Comparison of ENCODE assay signal across 19 cellular contexts in genomic region chr7:21869785-21870402, GRCh38.
DNase-seq lines count a peak whose midpoint lies in the region; ATAC-seq and TF ChIP-seq lines count a peak whose summit lies in the region.
"Had no signal": no experiment of that assay in that cellular context is flagged by ENCODE, and none has a peak within 500 bp of the region (broad histone marks: within the 10 kb centered on the region; RNA-seq: fewer than 3 reads in every experiment).

No MANE protein-coding gene starts in this region.

- CTCF ChIA-PET in PC-3 (lab: Charles Lee), result no interaction called here

- TF ChIP-seq CTCF in PC-3 (conservative IDR thresholded peaks at IDR 0.05; ENCODE audit: low read depth, low read length), result no peak
- TF ChIP-seq CTCF in epithelial cell of esophagus (IDR thresholded peaks at IDR 0.05; ENCODE audit: insufficient read depth, low read depth, low read length, missing control alignments), result no peak
- no peak for TF ChIP-seq CTCF in Peyer's patch (IDR thresholded peaks at IDR 0.05)

- POLR2A ChIA-PET in PC-3 (lab: Charles Lee; ENCODE audit: unreplicated experiment), result no interaction called here

- H3K27ac ChIP-seq in PC-3 (ENCODE audit: low read length) (no peak overlapping the region), Peyer's patch (no peak overlapping the region)
- H3K27ac ChIP-seq: colonic mucosa, KMS-11, PC-9, upper lobe of left lung had no signal

- H3K36me3 ChIP-seq in PC-3 (ENCODE audit: low read depth, low read length), result no peaks in the 10 kb centered on the region
- no peaks in the 10 kb centered on the region for H3K36me3 ChIP-seq in Peyer's patch
- H3K36me3 ChIP-seq: colonic mucosa, upper lobe of left lung had no signal

- no peaks in the 10 kb centered on the region for H3K79me2 ChIP-seq in PC-3 (ENCODE audit: low read length)

- H3K4me3 ChIP-seq in PC-3 (ENCODE audit: low read length) (no peak overlapping the region), epithelial cell of esophagus (ENCODE audit: low read length) (no peak overlapping the region), Peyer's patch (no peak overlapping the region)
- H3K4me3 ChIP-seq: colonic mucosa, lung, PC-9, upper lobe of left lung had no signal

- H3K27me3 ChIP-seq in PC-3 (ENCODE audit: low read length) (no peaks in the 10 kb centered on the region), Peyer's patch (no peaks in the 10 kb centered on the region)
- H3K27me3 ChIP-seq: colonic mucosa, upper lobe of left lung had no signal

- no peaks in the 10 kb centered on the region for H3F3A ChIP-seq in PC-3 (ENCODE audit: low read length, unreplicated experiment)

- no peak for TF ChIP-seq POLR2A in Peyer's patch (IDR thresholded peaks at IDR 0.05)

- DNase-seq in H4 (ENCODE audit: low spot score) (peak; percentile 39), PC-3 (peak; percentile 28), epithelial cell of esophagus (ENCODE audit: low read depth) (peak; percentile 18), non-pigmented ciliary epithelial cell (ENCODE audit: low read depth) (peak; percentile 3), KBM-7 (no peak), Peyer's patch (no peak)
- DNase-seq: activated CD4-positive, alpha-beta T cell treated with anti-CD3 and anti-CD28 coated beads for 1 hour; activated T-cell treated with anti-CD3 and anti-CD28 coated beads for 4 hours; CD4-positive, alpha-beta T cell; colonic mucosa; NCI-H1436 treated with DMSO at 0.1 percent for 48 hours; NCI-H446; PC-9; stimulated activated naive CD4-positive, alpha-beta T cell; upper lobe of left lung had no signal

- no peaks in the 10 kb centered on the region for H3K9me2 ChIP-seq in PC-3 (replicated peaks; ENCODE audit: low read length)

- in situ Hi-C loops in KBM-7 (cut with MboI; ENCODE audit: low pct_unique_long_range_greater_than_20kb, low sequenced_read_pairs), result no loop called here

- no peak overlapping the region for H3K9ac ChIP-seq in PC-3 (ENCODE audit: low read length)
- H3K9ac ChIP-seq: KMS-11 had no signal

- H3K4me2 ChIP-seq in PC-3 (ENCODE audit: low read length), result no peak overlapping the region
- H3K4me2 ChIP-seq: KMS-11, PC-9 had no signal

- intact Hi-C loops in PC-3 (cut with micrococcal nuclease), result no loop called here

- H4K20me1 ChIP-seq in PC-3 (ENCODE audit: low read length), result no peaks in the 10 kb centered on the region

- H3K9me3 ChIP-seq in PC-3 (ENCODE audit: low read length) (no peaks in the 10 kb centered on the region), Peyer's patch (no peaks in the 10 kb centered on the region)
- H3K9me3 ChIP-seq: colonic mucosa, upper lobe of left lung had no signal

- no TSS peak for BruUV-seq in PC-3 (replicated peaks; lab: Mats Ljungman, UMichigan)

- ATAC-seq in PC-3 (peak; percentile 49), HG03378 (IDR thresholded peaks at IDR 0.05; ENCODE audit: unreplicated experiment) (no peak)
- ATAC-seq: sciatic nerve had no signal

- H2AFZ ChIP-seq in PC-3 (ENCODE audit: low read length), result no peak overlapping the region; the same call in 1 of the 2 replicates
- H2AFZ ChIP-seq: PC-9 had no signal

- H3K4me1 ChIP-seq in PC-3 (ENCODE audit: insufficient read depth, low read length) (peaks cover 12% of the 10 kb centered on the region), Peyer's patch (peaks cover 0 to 4% (median 0%) of the 10 kb centered on the region in 4 donors)
- H3K4me1 ChIP-seq: colonic mucosa, upper lobe of left lung had no signal

Comparison
In these comparisons a context has a peak if more than half of its experiments do, and no peak if none do; other contexts are left out.
1. DNase-seq: peak in H4 (single experiment), PC-3 (single experiment), epithelial cell of esophagus (single experiment) and non-pigmented ciliary epithelial cell (single experiment); none in KBM-7 (single experiment) and Peyer's patch (0 of 3).